ENCODE assay signal across 19 cellular contexts in genomic region chr2:38164881-38165280, GRCh38.
DNase-seq lines count a peak whose midpoint lies in the region; ATAC-seq, FAIRE-seq and TF ChIP-seq lines count a peak whose summit lies in the region.
"Had no signal": no experiment of that assay in that cellular context is flagged by ENCODE, and none has a peak within 500 bp of the region (broad histone marks: within the 10 kb centered on the region; RNA-seq: fewer than 3 reads in every experiment).

No MANE protein-coding gene starts in this region.

- H3K9me3 Mint-ChIP-seq in CD14-positive monocyte = peaks cover 0 to 2% (median 0%) of the 10 kb centered on the region in 7 donors
- H3K9me3 Mint-ChIP-seq: activated T-helper 17 cell treated with anti-CD3 and anti-CD28 coated beads, Interleukin-2, amount 50 U/mL, for 72 hours; brain; effector memory CD8-positive, alpha-beta T cell had no signal

- DNase-seq in Caki2 (ENCODE audit: low read depth) = peak; percentile 92
- DNase-seq in RCC 7860 (ENCODE audit: low spot score) = peak; percentile 96
- no peak for DNase-seq in NCI-H1092 treated with DMSO at 0.1 percent for 48 hours (lab: John Stamatoyannopoulos, UW)
- DNase-seq in NCI-H187 (lab: John Stamatoyannopoulos, UW) = no peak
- DNase-seq in effector CD8-positive, alpha-beta T cell (lab: John Stamatoyannopoulos, UW) = no peak
- DNase-seq in CD14-positive monocyte (ENCODE audit: low spot score) = no peak
- DNase-seq: activated CD4-positive, alpha-beta T cell treated with anti-CD3 and anti-CD28 coated beads for 48 hours; effector memory CD8-positive, alpha-beta T cell; H7; left ventricle myocardium inferior; NCI-H1930; spleen; trophoblast cell had no signal

- ATAC-seq in GM19043 (IDR thresholded peaks at IDR 0.05; ENCODE audit: low read depth, unreplicated experiment) = peak; percentile 67
- peak; percentile 62 for ATAC-seq in HG02852 (IDR thresholded peaks at IDR 0.05; ENCODE audit: unreplicated experiment)
- ATAC-seq: activated T-helper 17 cell treated with anti-CD3 and anti-CD28 coated beads, Interleukin-2, amount 50 U/mL, for 72 hours; effector memory CD8-positive, alpha-beta T cell had no signal

- peaks cover 48% of the 10 kb centered on the region for H3K4me1 Mint-ChIP-seq in CD14-positive monocyte
- H3K4me1 Mint-ChIP-seq: activated T-helper 17 cell treated with anti-CD3 and anti-CD28 coated beads, Interleukin-2, amount 50 U/mL, for 72 hours had no signal

- peaks cover 33% of the 10 kb centered on the region in 2 donors for H3K36me3 Mint-ChIP-seq in CD14-positive monocyte
- H3K36me3 Mint-ChIP-seq: brain had no signal

- intact Hi-C loops in CD14-positive monocyte (cut with micrococcal nuclease) = loop anchor here in 1 of 2 donors (10.0 kb wide), 1 partner anchor 100 kb away; no protein-coding TSS in a partner anchor

- peak overlapping the region in 1 of 2 donors; percentile 31 for H3K4me3 Mint-ChIP-seq in CD14-positive monocyte
- H3K4me3 Mint-ChIP-seq: activated T-helper 17 cell treated with anti-CD3 and anti-CD28 coated beads, Interleukin-2, amount 50 U/mL, for 72 hours; brain; effector memory CD8-positive, alpha-beta T cell had no signal

- no peak for TF ChIP-seq CTCF in CD14-positive monocyte (IDR thresholded peaks at IDR 0.05)

- H3K27ac Mint-ChIP-seq in CD14-positive monocyte = peak overlapping the region in 2 of 7 donors; percentile 29 to 50
- H3K27ac Mint-ChIP-seq: activated T-helper 17 cell treated with anti-CD3 and anti-CD28 coated beads, Interleukin-2, amount 50 U/mL, for 72 hours; effector memory CD8-positive, alpha-beta T cell had no signal

- H3K27me3 Mint-ChIP-seq in CD14-positive monocyte (ENCODE audit: low read depth in 3 of 3) = peaks cover 0 to 10% (median 5%) of the 10 kb centered on the region in 3 donors

- peak; percentile 99 for FAIRE-seq in RCC 7860 (lab: Jason Lieb, UNC)
- FAIRE-seq: A204.1, D721Med had no signal

- in situ Hi-C loops in Caki2 (cut with HindIII; ENCODE audit: low pct_unique_long_range_greater_than_20kb, low sequenced_read_pairs) = no loop called here

Comparison
In these comparisons a context has a peak if more than half of its experiments do, and no peak if none do; other contexts are left out.
1. DNase-seq: peak in Caki2 (single experiment) and RCC 7860 (single experiment); none in NCI-H1092 treated with DMSO at 0.1 percent for 48 hours (single experiment), NCI-H187 (0 of 2), effector CD8-positive, alpha-beta T cell (single experiment) and CD14-positive monocyte (single experiment).